In the genomic region with DNA sequence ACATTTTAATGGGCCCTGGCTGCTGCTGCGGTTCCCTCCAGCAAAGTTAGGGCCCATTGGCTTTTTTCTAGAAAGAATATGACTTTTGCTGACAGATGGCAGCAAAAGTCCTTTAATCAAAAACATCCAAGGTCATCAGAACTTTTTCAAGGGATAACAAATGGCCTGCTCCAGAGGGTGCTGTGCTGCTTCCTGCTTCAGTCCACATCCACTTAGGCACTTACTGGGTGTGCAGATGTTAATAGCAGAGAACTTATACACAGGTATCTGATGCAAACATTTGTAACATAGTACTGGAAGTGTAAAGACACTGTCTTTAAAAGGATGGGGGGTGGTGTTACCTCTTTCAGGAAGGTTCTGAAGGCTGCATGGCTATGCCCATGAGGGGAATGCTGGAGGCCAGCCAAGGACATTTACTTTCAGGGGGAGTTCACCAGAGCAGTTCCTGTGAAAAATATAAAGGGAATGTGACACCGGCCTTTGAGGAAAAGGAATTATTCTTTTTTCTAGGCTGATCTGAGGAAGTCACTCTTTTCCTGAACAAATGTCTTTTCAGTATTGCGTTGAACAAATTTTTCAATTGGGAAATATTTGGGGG, we compare ENCODE assay signal across 11 cellular contexts. TPM values are rescaled to one million over a fixed set of nuclear protein-coding genes. Genes with fewer than 3 reads are reported as not detected.
DNase-seq lines count a peak whose midpoint lies in the region; ATAC-seq and TF ChIP-seq lines count a peak whose summit lies in the region.
"Had no signal": no experiment of that assay in that cellular context is flagged by ENCODE, and none has a peak within 500 bp of the region (broad histone marks: within the 10 kb centered on the region; RNA-seq: fewer than 3 reads in every experiment).

No MANE protein-coding gene starts in this region.

- POLR2A ChIA-PET in CD8-positive, alpha-beta T cell (lab: Charles Lee) = no interaction called here

- no peak overlapping the region for H3K4me3 ChIP-seq in SJSA1
- H3K4me3 ChIP-seq in CD8-positive, alpha-beta T cell (ENCODE audit: low read depth, low read length) = no peak overlapping the region
- H3K4me3 ChIP-seq: GM12878 had no signal

- H3K4me1 ChIP-seq in SJSA1 (replicated peaks) = peaks cover 17% of the 10 kb centered on the region
- peaks cover 29% of the 10 kb centered on the region for H3K4me1 ChIP-seq in CD8-positive, alpha-beta T cell (ENCODE audit: insufficient read depth, low read length)

- H3K36me3 ChIP-seq in SJSA1 = peaks cover 13% of the 10 kb centered on the region
- H3K36me3 ChIP-seq in CD8-positive, alpha-beta T cell (ENCODE audit: insufficient read depth, low read length) = no peaks in the 10 kb centered on the region

- no peaks in the 10 kb centered on the region for H3K9me3 ChIP-seq in SJSA1 (replicated peaks)
- H3K9me3 ChIP-seq in CD8-positive, alpha-beta T cell (ENCODE audit: low read length) = no peaks in the 10 kb centered on the region

- intact Hi-C loops in CD8-positive, alpha-beta T cell (cut with DNase I, micrococcal nuclease) = loop anchor here in 1 of 2 experiments (5.0 kb wide), 1 partner anchor 132 kb away; the partner anchor contains the start of gene MTX2

- no peak overlapping the region for H3K27ac Mint-ChIP-seq in activated T-cell treated with anti-CD3 and anti-CD28 coated beads, Interleukin-2, amount 50 U/mL, for 72 hours
- H3K27ac Mint-ChIP-seq in type B pancreatic cell = peak overlapping the region; percentile 78
- H3K27ac Mint-ChIP-seq in CD8-positive, alpha-beta T cell = no peak overlapping the region
- no peak overlapping the region for H3K27ac Mint-ChIP-seq in osteocyte (ENCODE audit: unreplicated experiment)
- H3K27ac Mint-ChIP-seq: activated T-cell treated with anti-CD3 and anti-CD28 coated beads, Interleukin-2, amount 50 U/mL, for 24 hours; dendritic cell treated with granulocyte-macrophage colony-stimulating factor and Interleukin-4, amounts not matched to agents 40 ng/mL and 50 ng/mL, for 4 days had no signal

- ATAC-seq in activated T-cell treated with anti-CD3 and anti-CD28 coated beads, Interleukin-2, amount 50 U/mL, for 72 hours (replicated peaks in 1 of 2) = no peak
- no peak for ATAC-seq in CD8-positive, alpha-beta T cell
- ATAC-seq in HG03565 (IDR thresholded peaks at IDR 0.05; ENCODE audit: unreplicated experiment) = no peak
- ATAC-seq: GM12878 had no signal

- TF ChIP-seq CTCF in type B pancreatic cell (conservative IDR thresholded peaks at IDR 0.05) (no peak), osteocyte (IDR thresholded peaks at IDR 0.05) (no peak)
- TF ChIP-seq CTCF in CD8-positive, alpha-beta T cell (IDR thresholded peaks at IDR 0.05) = no peak

- H3K9me3 Mint-ChIP-seq in activated T-cell treated with anti-CD3 and anti-CD28 coated beads, Interleukin-2, amount 50 U/mL, for 72 hours = no peaks in the 10 kb centered on the region
- H3K9me3 Mint-ChIP-seq in type B pancreatic cell (peaks cover 3% of the 10 kb centered on the region), osteocyte (ENCODE audit: unreplicated experiment) (peaks cover 4% of the 10 kb centered on the region)
- H3K9me3 Mint-ChIP-seq in CD8-positive, alpha-beta T cell = peaks cover 7% of the 10 kb centered on the region
- H3K9me3 Mint-ChIP-seq: activated T-cell treated with anti-CD3 and anti-CD28 coated beads, Interleukin-2, amount 50 U/mL, for 24 hours; dendritic cell treated with granulocyte-macrophage colony-stimulating factor and Interleukin-4, amounts not matched to agents 40 ng/mL and 50 ng/mL, for 4 days had no signal

- DNase-seq in activated T-cell treated with anti-CD3 and anti-CD28 coated beads, Interleukin-2, amount 50 U/mL, for 72 hours = no peak
- no peak for DNase-seq in activated T-cell treated with anti-CD3 and anti-CD28 coated beads, Interleukin-2, amount 50 U/mL, for 48 hours
- DNase-seq in SJSA1 (ENCODE audit: low read depth in 1 of 2, low spot score in 2 of 2) (peak in 1 of 2 experiments; percentile 36), glomerular visceral epithelial cell (ENCODE audit: extremely low spot score) (peak; percentile 44), type B pancreatic cell (ENCODE audit: extremely low spot score, unreplicated experiment) (no peak), osteocyte (ENCODE audit: extremely low spot score, unreplicated experiment) (no peak)
- DNase-seq in CD8-positive, alpha-beta T cell = no peak

- peak overlapping the region; percentile 4; the same call in 1 of the 2 replicates for H3K27ac ChIP-seq in SJSA1
- no peak overlapping the region for H3K27ac ChIP-seq in CD8-positive, alpha-beta T cell (ENCODE audit: low read depth, low read length)

- H3K4me1 Mint-ChIP-seq in activated T-cell treated with anti-CD3 and anti-CD28 coated beads, Interleukin-2, amount 50 U/mL, for 72 hours (ENCODE audit: low read depth) = peaks cover 55% of the 10 kb centered on the region
- H3K4me1 Mint-ChIP-seq in type B pancreatic cell (ENCODE audit: unreplicated experiment) = peaks cover 25% of the 10 kb centered on the region
- peaks cover 41% of the 10 kb centered on the region for H3K4me1 Mint-ChIP-seq in CD8-positive, alpha-beta T cell (ENCODE audit: low read depth)
- peaks cover 20% of the 10 kb centered on the region for H3K4me1 Mint-ChIP-seq in osteocyte (ENCODE audit: unreplicated experiment)

- peak overlapping the region; percentile 39 to 46 for H3K4me3 Mint-ChIP-seq in activated T-cell treated with anti-CD3 and anti-CD28 coated beads, Interleukin-2, amount 50 U/mL, for 72 hours
- H3K4me3 Mint-ChIP-seq in type B pancreatic cell (peak overlapping the region; percentile 90), osteocyte (ENCODE audit: unreplicated experiment) (no peak overlapping the region)
- H3K4me3 Mint-ChIP-seq in CD8-positive, alpha-beta T cell = no peak overlapping the region
- H3K4me3 Mint-ChIP-seq: activated T-cell treated with anti-CD3 and anti-CD28 coated beads, Interleukin-2, amount 50 U/mL, for 24 hours had no signal

- CTCF ChIA-PET in CD8-positive, alpha-beta T cell (lab: Charles Lee) = no interaction called here

- H3K27me3 Mint-ChIP-seq in activated T-cell treated with anti-CD3 and anti-CD28 coated beads, Interleukin-2, amount 50 U/mL, for 72 hours (ENCODE audit: low read depth) = peaks cover 87% of the 10 kb centered on the region
- peaks cover 94% of the 10 kb centered on the region for H3K27me3 Mint-ChIP-seq in type B pancreatic cell
- H3K27me3 Mint-ChIP-seq in CD8-positive, alpha-beta T cell (ENCODE audit: low read depth) = peaks cover 86% of the 10 kb centered on the region
- peaks cover 89% of the 10 kb centered on the region for H3K27me3 Mint-ChIP-seq in osteocyte (ENCODE audit: unreplicated experiment)

- H3K36me3 Mint-ChIP-seq in activated T-cell treated with anti-CD3 and anti-CD28 coated beads, Interleukin-2, amount 50 U/mL, for 72 hours (ENCODE audit: insufficient read depth in 2 of 2) = peaks cover 10 to 15% of the 10 kb centered on the region in 2 donors
- H3K36me3 Mint-ChIP-seq in type B pancreatic cell = peaks cover 3% of the 10 kb centered on the region
- no peaks in the 10 kb centered on the region for H3K36me3 Mint-ChIP-seq in CD8-positive, alpha-beta T cell
- peaks cover 5% of the 10 kb centered on the region for H3K36me3 Mint-ChIP-seq in osteocyte (ENCODE audit: unreplicated experiment)

- H3K27me3 ChIP-seq in SJSA1 (replicated peaks) = no peaks in the 10 kb centered on the region
- peaks cover 83% of the 10 kb centered on the region for H3K27me3 ChIP-seq in CD8-positive, alpha-beta T cell (ENCODE audit: insufficient read depth, low read length)

RNA-seq across cellular contexts. Expression of gene HOXD8, which starts 5.6 kb away (rescaled TPM):
- not detected for total RNA-seq in activated T-cell treated with anti-CD3 and anti-CD28 coated beads, Interleukin-2, amount 50 U/mL, for 72 hours
- 13.0 and 16.8 TPM in 2 replicates for total RNA-seq in SJSA1 (2014; rRNA removed; shearing (Covaris generic))
- total RNA-seq in type B pancreatic cell (ENCODE audit: low replicate concordance) (2.8 TPM in 1 of 2 replicates, not detected in the other), osteocyte (not detected in 2 replicates)
- not detected for total RNA-seq in CD8-positive, alpha-beta T cell
- total RNA-seq: GM12878 had no signal

RNA-seq across cellular contexts. Expression of gene HOXD9, which starts 12.6 kb away (rescaled TPM):
- total RNA-seq in activated T-cell treated with anti-CD3 and anti-CD28 coated beads, Interleukin-2, amount 50 U/mL, for 72 hours = not detected
- total RNA-seq in SJSA1 (2014; rRNA removed; shearing (Covaris generic)) = 1.8 TPM in 2 replicates
- total RNA-seq in type B pancreatic cell (ENCODE audit: low replicate concordance) = 0.19 and 1.5 TPM in 2 replicates
- not detected for total RNA-seq in CD8-positive, alpha-beta T cell
- total RNA-seq in osteocyte = not detected in 2 replicates
- total RNA-seq: GM12878 had no signal

RNA-seq across cellular contexts. Expression of gene HOXD4, which starts 16.3 kb away (rescaled TPM):
- total RNA-seq in activated T-cell treated with anti-CD3 and anti-CD28 coated beads, Interleukin-2, amount 50 U/mL, for 72 hours = not detected
- 0.29 and 5.9 TPM in 2 replicates for total RNA-seq in SJSA1 (2014; rRNA removed; shearing (Covaris generic))
- total RNA-seq in type B pancreatic cell (ENCODE audit: low replicate concordance) (37.0 TPM in 1 of 2 replicates, not detected in the other), osteocyte (not detected in 2 replicates)
- not detected for total RNA-seq in CD8-positive, alpha-beta T cell
- total RNA-seq: GM12878 had no signal

RNA-seq across cellular contexts. Expression of gene HOXD10, which starts 18.5 kb away (rescaled TPM):
- total RNA-seq in activated T-cell treated with anti-CD3 and anti-CD28 coated beads, Interleukin-2, amount 50 U/mL, for 72 hours = not detected
- total RNA-seq in SJSA1 (2014; rRNA removed; shearing (Covaris generic)) = not detected in 2 replicates
- total RNA-seq in type B pancreatic cell (ENCODE audit: low replicate concordance) (0.19 and 0.56 TPM in 2 replicates), osteocyte (not detected in 2 replicates)
- total RNA-seq in CD8-positive, alpha-beta T cell = not detected
- total RNA-seq: GM12878 had no signal

RNA-seq across cellular contexts. Expression of gene HOXD3, which starts 22.0 kb away (rescaled TPM):
- not detected for total RNA-seq in activated T-cell treated with anti-CD3 and anti-CD28 coated beads, Interleukin-2, amount 50 U/mL, for 72 hours
- total RNA-seq in SJSA1 (2014; rRNA removed; shearing (Covaris generic)) = 0.66 and 1.1 TPM in 2 replicates
- total RNA-seq in type B pancreatic cell (ENCODE audit: low replicate concordance) (25.4 TPM in 1 of 2 replicates, not detected in the other), osteocyte (not detected in 2 replicates)
- total RNA-seq in CD8-positive, alpha-beta T cell = not detected
- total RNA-seq: GM12878 had no signal

Comparison
In these comparisons a context has a peak if more than half of its experiments do, and no peak if none do; other contexts are left out.
1. H3K4me3 Mint-ChIP-seq: peak in activated T-cell treated with anti-CD3 and anti-CD28 coated beads, Interleukin-2, amount 50 U/mL, for 72 hours (2 of 2) and type B pancreatic cell (single experiment); none in CD8-positive, alpha-beta T cell (single experiment) and osteocyte (single experiment).